8 cellular contexts compared by ENCODE assay signal in genomic region chr15:92903588-92903955, GRCh38. TPM values are rescaled to one million over a fixed set of nuclear protein-coding genes. Genes with fewer than 3 reads are reported as not detected.
A peak's percentile ranks its signal among the peaks of the same experiment; 100 is the strongest.
DNase-seq lines count a peak whose midpoint lies in the region; ATAC-seq, FAIRE-seq and TF ChIP-seq lines count a peak whose summit lies in the region.

No MANE protein-coding gene starts in this region.

- DNase-seq in left ventricle myocardium inferior (no peak), cardiac septum (ENCODE audit: low spot score) (no peak), GM12878 (ENCODE audit: low read depth, low spot score) (no peak), mesenchymal stem cell (no peak), GM19238 (ENCODE audit: insufficient read length, low spot score) (no peak)

- H4K20me1 ChIP-seq in GM12878 (ENCODE audit: control insufficient read depth, insufficient read depth) = no peaks in the 10 kb centered on the region

- RAD21 ChIA-PET in GM12878 (lab: Charles Lee; ENCODE audit: unreplicated experiment) = interaction anchor here (1.0 to 6.9 kb wide), 6 partner anchors 11 to 94 kb away, joined by 4 to 100 read pairs (median 29); no protein-coding TSS in a partner anchor

- H3K27ac ChIP-seq in left ventricle myocardium inferior (replicated peaks) (peak overlapping the region; percentile 95), GM12878 (ENCODE audit: control insufficient read depth, insufficient read depth) (peak overlapping the region; percentile 98), mesenchymal stem cell (ENCODE audit: low read length, poor library complexity, severe bottlenecking) (peak overlapping the region; percentile 100)

- CTCF ChIA-PET in GM12878 (lab: Yijun Ruan, JAX) = interaction anchor here (0.8 to 2.6 kb wide), 10 partner anchors 9 to 100 kb away, joined by 3 to 16 read pairs (median 4); no protein-coding TSS in a partner anchor

- no peak overlapping the region for H2BK12ac ChIP-seq in mesenchymal stem cell (ENCODE audit: low read length in 2 of 2)

- FAIRE-seq in GM12878 (lab: Jason Lieb, UNC) = no peak

- in situ Hi-C loops in GM12878 (cut with MboI) = no loop called here

- H2AFZ ChIP-seq in GM12878 (ENCODE audit: control insufficient read depth, low read depth, low read length) (no peak overlapping the region), mesenchymal stem cell (ENCODE audit: low read depth, low read length) (no peak overlapping the region)

- H3K9ac ChIP-seq in GM12878 (ENCODE audit: control insufficient read depth, insufficient read depth, low read length) (peak overlapping the region; percentile 97), mesenchymal stem cell (ENCODE audit: low read length) (peak overlapping the region; percentile 100)

- TSS peak; percentile 98 for BruUV-seq in GM12878 (replicated peaks; lab: Mats Ljungman, UMichigan)

- H3K4me3 ChIP-seq in left ventricle myocardium inferior = peak overlapping the region; percentile 74
- peak overlapping the region; percentile 95 for H3K4me3 ChIP-seq in GM12878
- H3K4me3 ChIP-seq in mesenchymal stem cell (ENCODE audit: insufficient read depth in 1 of 2, low read depth in 1 of 2, low read length in 2 of 2) = peak overlapping the region in 1 of 2 experiments; percentile 92

- H3K27me3 ChIP-seq in left ventricle myocardium inferior (ENCODE audit: low read depth) (no peaks in the 10 kb centered on the region), GM12878 (replicated peaks in 1 of 2; ENCODE audit: control insufficient read depth in 2 of 2, insufficient read depth in 2 of 2, low read length in 1 of 2) (no peaks in the 10 kb centered on the region), mesenchymal stem cell (ENCODE audit: control insufficient read depth in 1 of 2, insufficient read depth in 1 of 2, low read length in 2 of 2) (no peaks in the 10 kb centered on the region)

- peak overlapping the region; percentile 24 for H2BK5ac ChIP-seq in mesenchymal stem cell (ENCODE audit: low read depth, low read length, poor library complexity, severe bottlenecking)

- H3K23ac ChIP-seq in mesenchymal stem cell (ENCODE audit: low read length in 2 of 2) = no peak overlapping the region

- no peak for TF ChIP-seq POLR2A in GM12878 (IDR thresholded peaks at IDR 0.05; ENCODE audit: low read depth, low read length)

- POLR2A ChIA-PET in GM12878 (lab: Charles Lee) = interaction anchor here (0.6 to 11.0 kb wide), 7 partner anchors 9 to 94 kb away, joined by 3 to 207 read pairs (median 88); no protein-coding TSS in a partner anchor

- no peak for TF ChIP-seq EP300 in GM12878 (IDR thresholded peaks at IDR 0.05; ENCODE audit: borderline replicate concordance in 1 of 2, control insufficient read depth in 1 of 2, low read depth in 2 of 2, low read length in 2 of 2)

- no peaks in the 10 kb centered on the region for H3K79me1 ChIP-seq in mesenchymal stem cell (replicated peaks; ENCODE audit: low read length, poor library complexity, severe bottlenecking)

- H3K36me3 ChIP-seq in left ventricle myocardium inferior (peaks cover 8% of the 10 kb centered on the region), GM12878 (ENCODE audit: control insufficient read depth in 2 of 2, insufficient read depth in 2 of 2, low read length in 1 of 2) (peaks cover 0 to 6% of the 10 kb centered on the region in 2 experiments; a peak in 2 of 4 replicates), mesenchymal stem cell (ENCODE audit: control insufficient read depth in 1 of 2, insufficient read depth in 2 of 2, low read depth in 1 of 2, low read length in 2 of 2) (peaks cover 0 to 38% of the 10 kb centered on the region in 2 experiments)

- H4K91ac ChIP-seq in mesenchymal stem cell (ENCODE audit: low read length) = no peak overlapping the region

- H3K4ac ChIP-seq in mesenchymal stem cell (ENCODE audit: low read depth in 1 of 2, low read length in 2 of 2) = no peak overlapping the region

- ATAC-seq in GM12878 (no peak), HG03159 (IDR thresholded peaks at IDR 0.05; ENCODE audit: unreplicated experiment) (no peak), esophagus mucosa (no peak), GM18867 (IDR thresholded peaks at IDR 0.05; ENCODE audit: unreplicated experiment) (no peak)

- H2BK15ac ChIP-seq in mesenchymal stem cell (ENCODE audit: low read depth, poor library complexity, severe bottlenecking) = no peak overlapping the region

- under 1% methylated on average over 8 of the region's 8 CpGs for WGBS in GM12878 (ENCODE audit: insufficient coverage, insufficient replicate concordance, low lambda C conversion rate, missing lambda C conversion rate)
- 2% methylated on average over 8 of the region's 8 CpGs for WGBS in mesenchymal stem cell

- H3K4me1 ChIP-seq in left ventricle myocardium inferior (peaks cover 89% of the 10 kb centered on the region), GM12878 (ENCODE audit: control insufficient read depth, insufficient read depth, low read length) (peaks cover 12% of the 10 kb centered on the region), mesenchymal stem cell (ENCODE audit: control insufficient read depth, insufficient read depth, low read depth, low read length) (peaks cover 1% of the 10 kb centered on the region)

- SMC1A ChIA-PET in GM12878 (lab: Charles Lee; ENCODE audit: uncharacterized antibody, unreplicated experiment) = interaction anchor here (0.9 to 11.2 kb wide), 11 partner anchors 11 to 106 kb away, joined by 3 to 252 read pairs (median 6); no protein-coding TSS in a partner anchor

- H3K9me3 ChIP-seq in left ventricle myocardium inferior (replicated peaks) = no peaks in the 10 kb centered on the region
- H3K9me3 ChIP-seq in GM12878 (replicated peaks; ENCODE audit: control insufficient read depth, insufficient read depth, low read length) = no peaks in the 10 kb centered on the region; the same call in 2 of the 3 replicates
- H3K9me3 ChIP-seq in mesenchymal stem cell (ENCODE audit: control insufficient read depth, low read length) = no peaks in the 10 kb centered on the region

- no peak overlapping the region for H4K8ac ChIP-seq in mesenchymal stem cell (ENCODE audit: low read length)

- TF ChIP-seq CTCF in left ventricle myocardium inferior (IDR thresholded peaks at IDR 0.05; ENCODE audit: borderline replicate concordance) (no peak), GM12878 (IDR thresholded peaks at IDR 0.05 in 2 of 3, conservative IDR thresholded peaks at IDR 0.05 in 1 of 3; ENCODE audit: control insufficient read depth in 2 of 3, extremely low read depth in 1 of 3, insufficient read depth in 1 of 3, low read depth in 3 of 3, low read length in 3 of 3) (no peak)

- H3K79me2 ChIP-seq in GM12878 (ENCODE audit: control insufficient read depth, insufficient read depth, low read length) = peaks cover 93% of the 10 kb centered on the region

- no peak overlapping the region for H2AK5ac ChIP-seq in mesenchymal stem cell (ENCODE audit: low read length, severe bottlenecking)

- TF ChIP-seq RAD21 in GM12878 (IDR thresholded peaks at IDR 0.05; ENCODE audit: insufficient read depth, low read depth, low read length) = no peak

- no peak overlapping the region for H2BK120ac ChIP-seq in mesenchymal stem cell (ENCODE audit: low read depth, low read length)

- H3K14ac ChIP-seq in mesenchymal stem cell (ENCODE audit: low read length in 2 of 2) = no peak overlapping the region

- intact Hi-C loops in left ventricle myocardium inferior (cut with micrococcal nuclease) (loop anchor here (5.0 kb wide), 1 partner anchor 91 kb away; no protein-coding TSS in a partner anchor), cardiac septum (cut with DNase I) (no loop called here), GM12878 (cut with micrococcal nuclease; ENCODE audit: unreplicated experiment) (no loop called here)

- peak overlapping the region in 1 of 2 experiments; percentile 80 for H3K18ac ChIP-seq in mesenchymal stem cell (ENCODE audit: low read depth in 1 of 2, low read length in 2 of 2)

- H3K4me2 ChIP-seq in GM12878 (ENCODE audit: control insufficient read depth, insufficient read depth) (peak overlapping the region; percentile 81), mesenchymal stem cell (ENCODE audit: low read length, poor library complexity, severe bottlenecking) (peak overlapping the region; percentile 76)

RNA-seq across cellular contexts. Expression of gene CHD2, which starts 3.4 kb away (rescaled TPM):
- 41.3 TPM for total RNA-seq in left ventricle myocardium inferior
- 59.5 TPM for total RNA-seq in cardiac septum
- 881 and 884 TPM in 2 replicates for total RNA-seq in GM12878 (2013; cell fraction: nucleolus; rRNA removed)
- 57.4 and 74.4 TPM in 2 replicates for total RNA-seq in GM12878 (2014; rRNA removed)
- 64.6 and 74.9 TPM in 2 replicates for total RNA-seq in GM12878 (2014; rRNA removed; fragmentation: Illumina TruSeq; extraction: Trizol)
- total RNA-seq in GM12878 (2021) = 77.0 and 87.4 TPM in 2 replicates
- 50.2 TPM for polyA plus RNA-seq in GM12878 (2011; ENCODE audit: low read depth)
- polyA plus RNA-seq in GM12878 (2011; rRNA removed) = 94.7 and 100 TPM in 2 replicates
- 65.9 and 93.5 TPM in 2 replicates for polyA plus RNA-seq in GM12878 (2011; cell fraction: cytosol; rRNA removed)
- 175 and 192 TPM in 2 replicates for polyA plus RNA-seq in GM12878 (2011; cell fraction: nucleus; rRNA removed)
- polyA plus RNA-seq in GM12878 (2012) = 64.4 and 66.3 TPM in 2 replicates
- polyA plus RNA-seq in GM12878 (2014; fragmentation: Illumina TruSeq; extraction: Trizol) = 88.0 and 102 TPM in 2 replicates
- polyA plus RNA-seq in GM12878 (2014; fragmentation: Nextera tagmentation; extraction: Ambion mirVana) = 10 to 100 TPM; 38.1 to 42.8 TPM
- 59.8 and 69.9 TPM in 2 replicates for polyA plus RNA-seq in GM12878 (2014; rRNA removed)
- polyA plus RNA-seq in GM12878 (2016; fragmentation: Nextera tagmentation; extraction: Ambion mirVana) = 10 to 100 TPM; 53.6 to 62.0 TPM
- 113 and 149 TPM in 2 replicates for polyA minus RNA-seq in GM12878 (2011; rRNA and poly(A)+ RNA removed)
- 40.9 and 46.5 TPM in 2 replicates for polyA minus RNA-seq in GM12878 (2011; cell fraction: cytosol; rRNA and poly(A)+ RNA removed)
- 297 and 397 TPM in 2 replicates for polyA minus RNA-seq in GM12878 (2011; cell fraction: nucleus; rRNA and poly(A)+ RNA removed)
- polyA plus RNA-seq in mesenchymal stem cell (2013, experiment 1 of 2) = 52.6 TPM
- 52.4 TPM for polyA plus RNA-seq in mesenchymal stem cell (2013, experiment 2 of 2)
- total RNA-seq in esophagus mucosa = 67.5 TPM
